ENCODE assay signal across 1 cellular context in the genomic region with DNA sequence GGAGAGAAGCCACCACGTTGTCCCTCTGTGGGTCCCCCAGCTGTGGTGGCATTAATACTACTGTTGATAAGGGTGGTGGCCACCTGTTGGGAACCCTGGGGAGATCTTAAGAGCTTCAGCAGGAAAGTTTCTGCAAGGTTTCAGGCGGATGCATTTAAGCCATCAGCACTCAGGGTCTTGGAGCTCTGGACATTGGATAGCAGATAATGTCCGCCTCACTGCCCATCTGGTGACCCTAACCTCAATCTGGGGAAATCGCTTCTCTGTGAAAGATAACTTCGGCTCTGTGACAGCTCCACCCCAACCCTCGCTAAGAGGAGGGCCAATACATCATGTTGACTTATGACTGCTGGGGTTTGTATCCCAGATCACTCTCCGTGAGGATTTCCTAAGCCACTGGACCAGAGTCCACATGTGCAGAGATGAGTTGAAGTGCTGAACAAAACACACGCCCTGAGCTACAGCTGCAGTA.
TF ChIP-seq lines count a peak whose summit lies in the region.

No MANE protein-coding gene starts in this region.

TF ChIP-seq in HepG2, 621 proteins besides CTCF, POLR2A, EP300 and RAD21 (continued from another document):
- TF ChIP-seq, protein P1, sequence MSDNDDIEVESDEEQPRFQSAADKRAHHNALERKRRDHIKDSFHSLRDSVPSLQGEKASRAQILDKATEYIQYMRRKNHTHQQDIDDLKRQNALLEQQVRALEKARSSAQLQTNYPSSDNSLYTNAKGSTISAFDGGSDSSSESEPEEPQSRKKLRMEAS (IDR thresholded peaks at IDR 0.05), result peak; percentile 75
- TF ChIP-seq, protein P2, sequence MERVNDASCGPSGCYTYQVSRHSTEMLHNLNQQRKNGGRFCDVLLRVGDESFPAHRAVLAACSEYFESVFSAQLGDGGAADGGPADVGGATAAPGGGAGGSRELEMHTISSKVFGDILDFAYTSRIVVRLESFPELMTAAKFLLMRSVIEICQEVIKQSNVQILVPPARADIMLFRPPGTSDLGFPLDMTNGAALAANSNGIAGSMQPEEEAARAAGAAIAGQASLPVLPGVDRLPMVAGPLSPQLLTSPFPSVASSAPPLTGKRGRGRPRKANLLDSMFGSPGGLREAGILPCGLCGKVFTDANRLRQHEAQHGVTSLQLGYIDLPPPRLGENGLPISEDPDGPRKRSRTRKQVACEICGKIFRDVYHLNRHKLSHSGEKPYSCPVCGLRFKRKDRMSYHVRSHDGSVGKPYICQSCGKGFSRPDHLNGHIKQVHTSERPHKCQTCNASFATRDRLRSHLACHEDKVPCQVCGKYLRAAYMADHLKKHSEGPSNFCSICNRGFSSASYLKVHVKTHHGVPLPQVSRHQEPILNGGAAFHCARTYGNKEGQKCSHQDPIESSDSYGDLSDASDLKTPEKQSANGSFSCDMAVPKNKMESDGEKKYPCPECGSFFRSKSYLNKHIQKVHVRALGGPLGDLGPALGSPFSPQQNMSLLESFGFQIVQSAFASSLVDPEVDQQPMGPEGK (CRISPR knock-in tag; IDR thresholded peaks at IDR 0.05), result peak; percentile 44; the same call in 1 of the 2 replicates
- no peak for TF ChIP-seq RBM39 (IDR thresholded peaks at IDR 0.05; ENCODE audit: low read depth, low read length, poor library complexity, severe bottlenecking)
- no peak for TF ChIP-seq RCOR2 (CRISPR knock-in tag; IDR thresholded peaks at IDR 0.05)
- TF ChIP-seq, protein P3, sequence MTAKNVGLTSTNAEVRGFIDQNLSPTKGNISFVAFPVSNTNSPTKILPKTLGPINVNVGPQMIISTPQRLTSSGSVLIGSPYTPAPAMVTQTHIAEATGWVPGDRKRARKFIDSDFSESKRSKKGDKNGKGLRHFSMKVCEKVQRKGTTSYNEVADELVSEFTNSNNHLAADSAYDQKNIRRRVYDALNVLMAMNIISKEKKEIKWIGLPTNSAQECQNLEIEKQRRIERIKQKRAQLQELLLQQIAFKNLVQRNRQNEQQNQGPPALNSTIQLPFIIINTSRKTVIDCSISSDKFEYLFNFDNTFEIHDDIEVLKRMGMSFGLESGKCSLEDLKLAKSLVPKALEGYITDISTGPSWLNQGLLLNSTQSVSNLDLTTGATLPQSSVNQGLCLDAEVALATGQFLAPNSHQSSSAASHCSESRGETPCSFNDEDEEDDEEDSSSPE (CRISPR knock-in tag; IDR thresholded peaks at IDR 0.05), result no peak
- no peak for TF ChIP-seq FOXP1 (IDR thresholded peaks at IDR 0.05)
- TF ChIP-seq FOXP1 (CRISPR knock-in tag; IDR thresholded peaks at IDR 0.05), result peak; percentile 22; the same call in 1 of the 2 replicates
- TF ChIP-seq, protein P4, sequence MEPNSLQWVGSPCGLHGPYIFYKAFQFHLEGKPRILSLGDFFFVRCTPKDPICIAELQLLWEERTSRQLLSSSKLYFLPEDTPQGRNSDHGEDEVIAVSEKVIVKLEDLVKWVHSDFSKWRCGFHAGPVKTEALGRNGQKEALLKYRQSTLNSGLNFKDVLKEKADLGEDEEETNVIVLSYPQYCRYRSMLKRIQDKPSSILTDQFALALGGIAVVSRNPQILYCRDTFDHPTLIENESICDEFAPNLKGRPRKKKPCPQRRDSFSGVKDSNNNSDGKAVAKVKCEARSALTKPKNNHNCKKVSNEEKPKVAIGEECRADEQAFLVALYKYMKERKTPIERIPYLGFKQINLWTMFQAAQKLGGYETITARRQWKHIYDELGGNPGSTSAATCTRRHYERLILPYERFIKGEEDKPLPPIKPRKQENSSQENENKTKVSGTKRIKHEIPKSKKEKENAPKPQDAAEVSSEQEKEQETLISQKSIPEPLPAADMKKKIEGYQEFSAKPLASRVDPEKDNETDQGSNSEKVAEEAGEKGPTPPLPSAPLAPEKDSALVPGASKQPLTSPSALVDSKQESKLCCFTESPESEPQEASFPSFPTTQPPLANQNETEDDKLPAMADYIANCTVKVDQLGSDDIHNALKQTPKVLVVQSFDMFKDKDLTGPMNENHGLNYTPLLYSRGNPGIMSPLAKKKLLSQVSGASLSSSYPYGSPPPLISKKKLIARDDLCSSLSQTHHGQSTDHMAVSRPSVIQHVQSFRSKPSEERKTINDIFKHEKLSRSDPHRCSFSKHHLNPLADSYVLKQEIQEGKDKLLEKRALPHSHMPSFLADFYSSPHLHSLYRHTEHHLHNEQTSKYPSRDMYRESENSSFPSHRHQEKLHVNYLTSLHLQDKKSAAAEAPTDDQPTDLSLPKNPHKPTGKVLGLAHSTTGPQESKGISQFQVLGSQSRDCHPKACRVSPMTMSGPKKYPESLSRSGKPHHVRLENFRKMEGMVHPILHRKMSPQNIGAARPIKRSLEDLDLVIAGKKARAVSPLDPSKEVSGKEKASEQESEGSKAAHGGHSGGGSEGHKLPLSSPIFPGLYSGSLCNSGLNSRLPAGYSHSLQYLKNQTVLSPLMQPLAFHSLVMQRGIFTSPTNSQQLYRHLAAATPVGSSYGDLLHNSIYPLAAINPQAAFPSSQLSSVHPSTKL (CRISPR knock-in tag; IDR thresholded peaks at IDR 0.05), result peak; percentile 64
- peak; percentile 29; the same call in 1 of the 2 replicates for TF ChIP-seq ZNF788 (CRISPR knock-in tag; IDR thresholded peaks at IDR 0.05; ENCODE audit: borderline replicate concordance)
- 0 out of 2 replicates have a peak, but pooled peaks have one; percentile 26 for TF ChIP-seq ZNF772 (CRISPR knock-in tag; IDR thresholded peaks at IDR 0.05)
- peak; percentile 39; the same call in 1 of the 2 replicates for TF ChIP-seq MEIS1 (CRISPR knock-in tag; IDR thresholded peaks at IDR 0.05; ENCODE audit: borderline replicate concordance)
- TF ChIP-seq MYC (CRISPR knock-in tag; IDR thresholded peaks at IDR 0.05; ENCODE audit: borderline replicate concordance), result peak; percentile 22; the same call in 1 of the 2 replicates
- no peak for TF ChIP-seq ZNF274 (CRISPR knock-in tag; IDR thresholded peaks at IDR 0.05)
- TF ChIP-seq, protein P5, sequence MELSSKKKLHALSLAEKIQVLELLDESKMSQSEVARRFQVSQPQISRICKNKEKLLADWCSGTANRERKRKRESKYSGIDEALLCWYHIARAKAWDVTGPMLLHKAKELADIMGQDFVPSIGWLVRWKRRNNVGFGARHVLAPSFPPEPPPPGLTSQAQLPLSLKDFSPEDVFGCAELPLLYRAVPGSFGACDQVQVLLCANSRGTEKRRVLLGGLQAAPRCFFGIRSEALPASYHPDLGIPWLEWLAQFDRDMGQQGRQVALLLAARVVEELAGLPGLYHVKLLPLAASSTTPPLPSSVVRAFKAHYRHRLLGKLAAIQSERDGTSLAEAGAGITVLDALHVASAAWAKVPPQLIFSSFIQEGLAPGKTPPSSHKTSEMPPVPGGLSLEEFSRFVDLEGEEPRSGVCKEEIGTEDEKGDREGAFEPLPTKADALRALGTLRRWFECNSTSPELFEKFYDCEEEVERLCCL (CRISPR knock-in tag; IDR thresholded peaks at IDR 0.05; ENCODE audit: borderline replicate concordance), result no peak
- TF ChIP-seq ZBTB7B (CRISPR knock-in tag; IDR thresholded peaks at IDR 0.05), result peak; percentile 57; the same call in 1 of the 2 replicates
